15 cellular contexts compared by ENCODE assay signal in genomic region chr11:103887001-103887680, GRCh38.
DNase-seq lines count a peak whose midpoint lies in the region; ATAC-seq lines count a peak whose summit lies in the region.
"Had no signal": no experiment of that assay in that cellular context is flagged by ENCODE, and none has a peak within 500 bp of the region (broad histone marks: within the 10 kb centered on the region; RNA-seq: fewer than 3 reads in every experiment).

No MANE protein-coding gene starts in this region.

- no peaks in the 10 kb centered on the region for H3K9me3 Mint-ChIP-seq in activated CD4-positive, alpha-beta T cell treated with anti-CD3 and anti-CD28 coated beads, Interleukin-2, amount 10 ng/mL, durations not matched to agents 7 days and 5 days

- DNase-seq in NCI-H187 treated with DMSO at 0.1 percent for 48 hours (lab: John Stamatoyannopoulos, UW) (peak; percentile 3), hippocampal formation (lab: John Stamatoyannopoulos, UW) (peak; percentile 39 to 54), substantia nigra (lab: John Stamatoyannopoulos, UW) (peak in 21 of 49 donors; percentile 1 to 53 (median 10))
- no peak for DNase-seq in activated CD4-positive, alpha-beta T cell treated with anti-CD3 and anti-CD28 coated beads, Interleukin-2, amount 10 ng/mL, durations not matched to agents 7 days and 5 days
- no peak for DNase-seq in effector CD8-positive, alpha-beta T cell (lab: John Stamatoyannopoulos, UW)
- DNase-seq: EL, foreskin keratinocyte, NCI-H1092 treated with DMSO at 0.1 percent for 48 hours, tibial artery had no signal

- no peaks in the 10 kb centered on the region for H3K36me3 Mint-ChIP-seq in activated CD4-positive, alpha-beta T cell treated with anti-CD3 and anti-CD28 coated beads, Interleukin-2, amount 10 ng/mL, durations not matched to agents 7 days and 5 days (ENCODE audit: low read depth)
- H3K36me3 Mint-ChIP-seq: activated naive CD4-positive, alpha-beta T cell treated with anti-CD3 and anti-CD28 coated beads, Interleukin-2, amount 50 U/mL, for 24 hours; CD14-positive monocyte had no signal

- H3K4me3 Mint-ChIP-seq in activated CD4-positive, alpha-beta T cell treated with anti-CD3 and anti-CD28 coated beads, Interleukin-2, amount 10 ng/mL, durations not matched to agents 7 days and 5 days: no peak overlapping the region
- H3K4me3 Mint-ChIP-seq: activated naive CD4-positive, alpha-beta T cell treated with anti-CD3 and anti-CD28 coated beads, Interleukin-2, amount 50 U/mL, for 24 hours; CD14-positive monocyte had no signal

- no peak overlapping the region for H3K27ac Mint-ChIP-seq in activated CD4-positive, alpha-beta T cell treated with anti-CD3 and anti-CD28 coated beads, Interleukin-2, amount 10 ng/mL, durations not matched to agents 7 days and 5 days
- H3K27ac Mint-ChIP-seq: activated naive CD4-positive, alpha-beta T cell treated with anti-CD3 and anti-CD28 coated beads, Interleukin-2, amount 50 U/mL, for 24 hours; CD14-positive monocyte had no signal

- no peaks in the 10 kb centered on the region for H3K27me3 Mint-ChIP-seq in activated CD4-positive, alpha-beta T cell treated with anti-CD3 and anti-CD28 coated beads, Interleukin-2, amount 10 ng/mL, durations not matched to agents 7 days and 5 days
- H3K27me3 Mint-ChIP-seq: activated naive CD4-positive, alpha-beta T cell treated with anti-CD3 and anti-CD28 coated beads, Interleukin-2, amount 50 U/mL, for 24 hours had no signal

- no peaks in the 10 kb centered on the region for H3K4me1 Mint-ChIP-seq in activated CD4-positive, alpha-beta T cell treated with anti-CD3 and anti-CD28 coated beads, Interleukin-2, amount 10 ng/mL, durations not matched to agents 7 days and 5 days
- H3K4me1 Mint-ChIP-seq: activated naive CD4-positive, alpha-beta T cell treated with anti-CD3 and anti-CD28 coated beads, Interleukin-2, amount 50 U/mL, for 24 hours had no signal

- POLR2A ChIA-PET in activated CD4-positive, alpha-beta T cell treated with anti-CD3 and anti-CD28 coated beads, Interleukin-2, amount 10 ng/mL, durations not matched to agents 7 days and 5 days (lab: Charles Lee): no interaction called here

- H3K27ac ChIP-seq in substantia nigra (ENCODE audit: low read depth, low read length, poor library complexity, severe bottlenecking): peak overlapping the region; percentile 70
- H3K27ac ChIP-seq: breast epithelium, foreskin keratinocyte, tibial artery, VCaP had no signal

- CTCF ChIA-PET in activated CD4-positive, alpha-beta T cell treated with anti-CD3 and anti-CD28 coated beads, Interleukin-2, amount 10 ng/mL, durations not matched to agents 7 days and 5 days (lab: Charles Lee): interaction anchor here (0.5 kb wide), 1 partner anchor 12 kb away, joined by 4 read pairs; no protein-coding TSS in a partner anchor

- ATAC-seq in GM21515 (IDR thresholded peaks at IDR 0.05; ENCODE audit: unreplicated experiment) (peak; percentile 80), HG03097 (IDR thresholded peaks at IDR 0.05; ENCODE audit: low FRiP score, unreplicated experiment) (no peak)
- ATAC-seq: foreskin keratinocyte had no signal

Comparison
In these comparisons a context has a peak if more than half of its experiments do, and no peak if none do; other contexts are left out.
1. DNase-seq: peak in NCI-H187 treated with DMSO at 0.1 percent for 48 hours (single experiment) and hippocampal formation (2 of 2); none in activated CD4-positive, alpha-beta T cell treated with anti-CD3 and anti-CD28 coated beads, Interleukin-2, amount 10 ng/mL, durations not matched to agents 7 days and 5 days (single experiment) and effector CD8-positive, alpha-beta T cell (single experiment).